Comparison of ENCODE assay signal across 8 cellular contexts in genomic region chr6:53359843-53360834, GRCh38. TPM values are rescaled to one million over a fixed set of nuclear protein-coding genes. Genes with fewer than 3 reads are reported as not detected.
DNase-seq lines count a peak whose midpoint lies in the region; FAIRE-seq and TF ChIP-seq lines count a peak whose summit lies in the region.

No MANE protein-coding gene starts in this region.

- H3K4me3 Mint-ChIP-seq in IgD-negative memory B cell = peak overlapping the region; percentile 89 to 95 (median 92)

- H3K36me3 ChIP-seq in adipocyte (ENCODE audit: control insufficient read depth, insufficient read depth, low read length, severe bottlenecking) (no peaks in the 10 kb centered on the region), kidney (ENCODE audit: control insufficient read depth in 1 of 2, insufficient read depth in 2 of 2, low read length in 2 of 2) (no peaks in the 10 kb centered on the region), stomach smooth muscle (ENCODE audit: control insufficient read depth in 2 of 2, insufficient read depth in 2 of 2, low read length in 2 of 2) (no peaks in the 10 kb centered on the region)

- H3K27me3 ChIP-seq in adipocyte (replicated peaks; ENCODE audit: control insufficient read depth, insufficient read depth, low read length) (no peaks in the 10 kb centered on the region), stomach smooth muscle (ENCODE audit: control insufficient read depth in 1 of 2, insufficient read depth in 2 of 2, low read length in 2 of 2) (no peaks in the 10 kb centered on the region)

- H3K9me3 ChIP-seq in adipocyte (ENCODE audit: control insufficient read depth, low read length) (no peaks in the 10 kb centered on the region), kidney (ENCODE audit: control insufficient read depth in 1 of 2, low read length in 2 of 2) (no peaks in the 10 kb centered on the region), stomach smooth muscle (ENCODE audit: control insufficient read depth in 2 of 2, low read length in 2 of 2) (no peaks in the 10 kb centered on the region)

- no peak for FAIRE-seq in kidney (lab: Jason Lieb, UNC)

- H3K4me1 ChIP-seq in adipocyte (ENCODE audit: control insufficient read depth, insufficient read depth, low read length) (peaks cover 22% of the 10 kb centered on the region), kidney (ENCODE audit: control insufficient read depth in 1 of 2, insufficient read depth in 1 of 2, low read depth in 1 of 2, low read length in 2 of 2) (peaks cover 10 to 15% of the 10 kb centered on the region in 2 donors), stomach smooth muscle (ENCODE audit: control insufficient read depth, insufficient read depth, low read length) (peaks cover 7% of the 10 kb centered on the region)

- H3K4me3 ChIP-seq in adipocyte (ENCODE audit: low read length) (peak overlapping the region; percentile 80), kidney (ENCODE audit: low read length in 2 of 2) (peak overlapping the region; percentile 51 to 59), stomach smooth muscle (ENCODE audit: low read length in 2 of 2) (peak overlapping the region; percentile 66 to 84)

- no peaks in the 10 kb centered on the region for H3K9me3 Mint-ChIP-seq in IgD-negative memory B cell

- TF ChIP-seq CTCF in kidney (IDR thresholded peaks at IDR 0.05; ENCODE audit: borderline replicate concordance, extremely low read depth, insufficient read depth) = no peak

- H3K27ac Mint-ChIP-seq in IgD-negative memory B cell = peak overlapping the region; percentile 96 to 98 (median 97)

- intact Hi-C loops in kidney (cut with DNase I) = no loop called here

- H3K27ac ChIP-seq in kidney (ENCODE audit: low read depth in 2 of 2, low read length in 2 of 2) (peak overlapping the region; percentile 84 to 94), stomach smooth muscle (ENCODE audit: low read length) (peak overlapping the region; percentile 90)

- H3K9ac ChIP-seq in adipocyte (ENCODE audit: low read length) (peak overlapping the region; percentile 89), kidney (ENCODE audit: low read length in 2 of 2) (peak overlapping the region; percentile 46 to 71), stomach smooth muscle (ENCODE audit: low read length in 2 of 2) (peak overlapping the region; percentile 75 to 84)

- H3K36me3 Mint-ChIP-seq in IgD-negative memory B cell = peaks cover 2% of the 10 kb centered on the region

- no peaks in the 10 kb centered on the region for H3K27me3 Mint-ChIP-seq in IgD-negative memory B cell

- DNase-seq in NCI-H345 treated with DMSO at 0.1 percent for 48 hours (lab: John Stamatoyannopoulos, UW; ENCODE audit: unreplicated experiment) (peak; percentile 49), NCI-H345 (lab: John Stamatoyannopoulos, UW) (no peak), adipocyte (ENCODE audit: low read depth) (peak; percentile 60), kidney (no peak), retina (no peak)
- no peak for DNase-seq in activated CD4-positive, CD25-positive, alpha-beta regulatory T cell (lab: John Stamatoyannopoulos, UW)

- H3K4me1 Mint-ChIP-seq in IgD-negative memory B cell = peaks cover 34 to 42% (median 35%) of the 10 kb centered on the region in 3 donors

RNA-seq across cellular contexts. Expression of gene ELOVL5, which starts 11.4 kb away (rescaled TPM):
- 156 TPM for polyA plus RNA-seq in IgD-negative memory B cell
- 42.0 TPM for total RNA-seq in kidney
- polyA plus RNA-seq in kidney (ENCODE audit: insufficient read depth, low read depth, low replicate concordance) = 20.5 TPM

Comparison
In these comparisons a context has a peak if more than half of its experiments do, and no peak if none do; other contexts are left out.
1. DNase-seq: peak in NCI-H345 treated with DMSO at 0.1 percent for 48 hours (single experiment) and adipocyte (single experiment); none in NCI-H345 (single experiment), kidney (single experiment), retina (single experiment) and activated CD4-positive, CD25-positive, alpha-beta regulatory T cell (0 of 4).
2. Peak in every context shown above with its lines, with median percentiles within 50 percentile points of each other: H3K4me3 ChIP-seq and H3K9ac ChIP-seq.